In genomic region chr20:45341939-45342862, GRCh38 we compare ENCODE assay signal across 1 cellular context.
TF ChIP-seq lines count a peak whose summit lies in the region.

No MANE protein-coding gene starts in this region.

TF ChIP-seq in HepG2, 621 proteins besides CTCF, POLR2A, EP300 and RAD21 (continued from another document and continues in another):
- peak; percentile 47; the same call in 1 of the 2 replicates for TF ChIP-seq ZBTB37 (CRISPR knock-in tag; IDR thresholded peaks at IDR 0.05)
- TF ChIP-seq MAZ (IDR thresholded peaks at IDR 0.05; ENCODE audit: borderline replicate concordance, low read depth, low read length): no peak
- TF ChIP-seq MAZ (CRISPR knock-in tag; IDR thresholded peaks at IDR 0.05; ENCODE audit: low read depth): peak; percentile 73; the same call in 1 of the 2 replicates
- peak; percentile 63; the same call in 1 of the 2 replicates for TF ChIP-seq ZNF616 (CRISPR knock-in tag; IDR thresholded peaks at IDR 0.05; ENCODE audit: low read depth)
- 0 out of 2 replicates have a peak, but pooled peaks have one; percentile 64 for TF ChIP-seq MTERF4 (CRISPR knock-in tag; IDR thresholded peaks at IDR 0.05)
- TF ChIP-seq ZBTB10 (CRISPR knock-in tag; IDR thresholded peaks at IDR 0.05; ENCODE audit: borderline replicate concordance): peak; percentile 44; the same call in 1 of the 2 replicates
- peak; percentile 31 for TF ChIP-seq DPF2 (CRISPR knock-in tag; IDR thresholded peaks at IDR 0.05; ENCODE audit: borderline replicate concordance, low read depth)
- peak; percentile 10 for TF ChIP-seq ZNF781 (CRISPR knock-in tag; IDR thresholded peaks at IDR 0.05; ENCODE audit: borderline replicate concordance, not compliant biosample characterization)
- peak; percentile 84; the same call in 1 of the 2 replicates for TF ChIP-seq SALL2 (CRISPR knock-in tag; IDR thresholded peaks at IDR 0.05)
- peak; percentile 70; the same call in 1 of the 2 replicates for TF ChIP-seq ZNF441 (CRISPR knock-in tag; IDR thresholded peaks at IDR 0.05; ENCODE audit: borderline replicate concordance)
- TF ChIP-seq MEIS2 (CRISPR knock-in tag; IDR thresholded peaks at IDR 0.05): peak; percentile 75
- TF ChIP-seq ZNF720 (CRISPR knock-in tag; IDR thresholded peaks at IDR 0.05): no peak
- TF ChIP-seq ZNF709 (CRISPR knock-in tag; IDR thresholded peaks at IDR 0.05): 0 out of 2 replicates have a peak, but pooled peaks have one; percentile 53
- peak; percentile 74 for TF ChIP-seq HDAC2 (CRISPR knock-in tag; IDR thresholded peaks at IDR 0.05)
- TF ChIP-seq ZFX (CRISPR knock-in tag; IDR thresholded peaks at IDR 0.05; ENCODE audit: low read depth): peak; percentile 70
- TF ChIP-seq MYPOP (CRISPR knock-in tag; IDR thresholded peaks at IDR 0.05): peak; percentile 66; the same call in 1 of the 2 replicates
- TF ChIP-seq AHDC1 (CRISPR knock-in tag; IDR thresholded peaks at IDR 0.05; ENCODE audit: borderline replicate concordance): peak; percentile 59; the same call in 1 of the 2 replicates
- peak; percentile 78 for TF ChIP-seq RXRB (CRISPR knock-in tag; IDR thresholded peaks at IDR 0.05; ENCODE audit: borderline replicate concordance)
- TF ChIP-seq ZNF44 (CRISPR knock-in tag; IDR thresholded peaks at IDR 0.05): peak; percentile 4; the same call in 1 of the 2 replicates
- 0 out of 2 replicates have a peak, but pooled peaks have one; percentile 7 for TF ChIP-seq NFYC (CRISPR knock-in tag; IDR thresholded peaks at IDR 0.05)
- peak; percentile 80 for TF ChIP-seq ZNF609 (CRISPR knock-in tag; IDR thresholded peaks at IDR 0.05; ENCODE audit: borderline replicate concordance)
- peak; percentile 57; the same call in 1 of the 2 replicates for TF ChIP-seq ZNF235 (CRISPR knock-in tag; IDR thresholded peaks at IDR 0.05; ENCODE audit: borderline replicate concordance)
- TF ChIP-seq BCL6 (CRISPR knock-in tag; IDR thresholded peaks at IDR 0.05): peak; percentile 58; the same call in 1 of the 2 replicates
- no peak for TF ChIP-seq ZNF841 (CRISPR knock-in tag; IDR thresholded peaks at IDR 0.05; ENCODE audit: borderline replicate concordance)
- TF ChIP-seq ZNF605 (CRISPR knock-in tag; IDR thresholded peaks at IDR 0.05): peak; percentile 77; the same call in 1 of the 2 replicates
- TF ChIP-seq ETV5 (CRISPR knock-in tag; IDR thresholded peaks at IDR 0.05; ENCODE audit: borderline replicate concordance): peak; percentile 69; the same call in 1 of the 2 replicates
- TF ChIP-seq RARA (CRISPR knock-in tag; IDR thresholded peaks at IDR 0.05): peak; percentile 29; the same call in 1 of the 2 replicates
- TF ChIP-seq ZNF770 (CRISPR knock-in tag; IDR thresholded peaks at IDR 0.05): peak; percentile 93
- peak; percentile 49; the same call in 1 of the 2 replicates for TF ChIP-seq ZNF792 (CRISPR knock-in tag; IDR thresholded peaks at IDR 0.05)
- TF ChIP-seq ZNF674 (CRISPR knock-in tag; IDR thresholded peaks at IDR 0.05; ENCODE audit: low read depth): no peak
- TF ChIP-seq ZNF451 (CRISPR knock-in tag; IDR thresholded peaks at IDR 0.05): peak; percentile 79; the same call in 1 of the 2 replicates
- peak; percentile 58 for TF ChIP-seq MAX (IDR thresholded peaks at IDR 0.05)
- TF ChIP-seq SPEN (CRISPR knock-in tag; IDR thresholded peaks at IDR 0.05; ENCODE audit: low read depth): peak; percentile 64; the same call in 1 of the 2 replicates
- TF ChIP-seq KLF9 (CRISPR knock-in tag; IDR thresholded peaks at IDR 0.05; ENCODE audit: low read depth): no peak
